Comparison of ENCODE assay signal across 26 cellular contexts in the genomic region with DNA sequence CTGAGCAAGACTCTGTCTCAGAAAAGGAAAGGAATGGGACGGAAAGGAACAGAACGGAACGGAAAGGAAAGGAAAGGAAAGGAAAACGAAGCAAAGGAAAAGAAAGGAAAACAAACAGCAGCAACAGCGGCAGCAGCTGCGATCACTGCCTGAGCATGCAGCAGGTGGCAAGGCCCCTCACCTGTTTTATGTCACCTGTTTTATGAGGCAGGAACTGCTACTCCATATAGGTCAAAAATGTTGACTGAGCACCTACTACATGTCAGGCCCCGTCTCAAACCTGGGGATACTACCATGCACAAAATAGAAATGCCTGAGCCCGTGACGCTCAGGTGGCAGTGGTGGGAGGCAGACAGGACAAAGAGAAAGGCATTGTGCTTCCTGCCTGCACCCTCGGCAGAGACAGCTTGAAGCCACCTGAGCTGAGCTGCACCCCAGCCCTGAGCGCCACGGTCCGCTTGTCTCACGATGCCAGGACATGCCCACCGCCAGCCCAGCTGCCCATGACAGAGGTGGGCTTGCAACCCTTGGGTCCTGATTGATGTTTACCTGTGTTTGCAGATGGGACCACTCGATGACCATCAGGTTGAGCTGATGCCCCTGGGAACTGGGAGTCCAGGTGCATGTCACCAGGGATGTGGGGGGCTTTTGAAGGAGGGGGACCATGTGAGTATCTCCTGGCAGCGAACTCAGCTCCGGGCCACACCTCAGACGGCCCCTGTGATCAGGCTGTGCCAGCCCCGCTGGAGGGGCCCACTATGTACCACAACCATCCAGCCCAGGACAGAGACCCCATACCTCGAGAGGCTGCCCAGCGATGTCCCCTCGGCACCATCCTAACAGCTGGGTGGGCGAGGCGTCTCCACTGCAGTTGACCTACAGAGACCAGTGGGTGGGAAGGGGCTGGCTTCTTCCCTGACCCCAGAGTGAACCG.
"Had no signal": no experiment of that assay in that cellular context is flagged by ENCODE, and none has a peak within 500 bp of the region (broad histone marks: within the 10 kb centered on the region; RNA-seq: fewer than 3 reads in every experiment).

No MANE protein-coding gene starts in this region.

- H3K27ac ChIP-seq: breast epithelium had no signal

- H3K4me3 ChIP-seq: breast epithelium had no signal

- H3K27ac Mint-ChIP-seq: activated B cell treated with CpG ODN at 0.5 μM for 24 hours; activated CD4-positive, alpha-beta T cell treated with anti-CD3 and anti-CD28 coated beads, Interleukin-2, amount 10 ng/mL, durations not matched to agents 24 days and 14 days; activated naive CD4-positive, alpha-beta T cell treated with anti-CD3 and anti-CD28 coated beads, Interleukin-2, amount 50 U/mL, for 24 hours; activated T-cell treated with anti-CD3 and anti-CD28 coated beads, Interleukin-2, amount 50 U/mL, for 24 hours; activated T-helper 1 cell treated with anti-CD3 and anti-CD28 coated beads, Interleukin-12 subunit alpha, Interleukin-12 subunit beta, Interleukin-2, Interleukin-4 antibody, amounts not matched to agents 30 ng/mL and 10 ng/mL and 1 ng/mL, durations not matched to agents 14 hours and 24 hours and 36 hours; T-helper 1 cell treated with Interleukin-12 subunit alpha and Interleukin-12 subunit beta and Interleukin-4 antibody, amounts not matched to agents 30 μg/mL and 1 μg/mL, for 36 hours had no signal

- H3K36me3 ChIP-seq: breast epithelium had no signal

- DNase-seq: activated B cell treated with CpG ODN at 0.5 μM for 24 hours; activated CD4-positive, alpha-beta T cell treated with anti-CD3 and anti-CD28 coated beads for 1 hour; activated CD4-positive, alpha-beta T cell treated with anti-CD3 and anti-CD28 coated beads, Interleukin-2, amount 10 ng/mL, durations not matched to agents 24 days and 14 days; activated CD4-positive, alpha-beta T cell treated with anti-CD3 and anti-CD28 coated beads, Interleukin-2, amount 50 U/mL, for 48 hours; activated CD8-positive, alpha-beta memory T cell treated with anti-CD3 and anti-CD28 coated beads, Interleukin-2, amount 10 ng/mL, durations not matched to agents 7 days and 5 days; activated effector memory CD4-positive, alpha-beta T cell treated with Interleukin-2 at 50 U/mL for 16 hours; activated naive CD4-positive, alpha-beta T cell; activated T-cell treated with anti-CD3 and anti-CD28 coated beads, Interleukin-2, amount 50 U/mL, for 24 hours; aorta; caudate nucleus; NCI-H1092; NCI-H1417; NCI-H1930; NCI-H2107; NCI-H2171 treated with DMSO at 0.1 percent for 48 hours; NCI-H226; NCI-H526; NCI-H82; PC-3; SHP77 treated with DMSO at 0.1 percent for 48 hours; T-helper 9 cell had no signal

- FAIRE-seq: RCC 7860 had no signal

- ATAC-seq: activated CD8-positive, alpha-beta memory T cell treated with anti-CD3 and anti-CD28 coated beads, Interleukin-2, amount 10 ng/mL, durations not matched to agents 7 days and 5 days; PC-3 had no signal

- H3K4me1 Mint-ChIP-seq: activated naive CD4-positive, alpha-beta T cell treated with anti-CD3 and anti-CD28 coated beads, Interleukin-2, amount 50 U/mL, for 24 hours had no signal

- H3K36me3 Mint-ChIP-seq: activated CD8-positive, alpha-beta memory T cell treated with anti-CD3 and anti-CD28 coated beads, Interleukin-2, amount 10 ng/mL, durations not matched to agents 7 days and 5 days; activated naive CD4-positive, alpha-beta T cell treated with anti-CD3 and anti-CD28 coated beads, Interleukin-2, amount 50 U/mL, for 24 hours had no signal

- H3K9me3 Mint-ChIP-seq: activated B cell treated with CpG ODN at 0.5 μM for 24 hours; activated CD4-positive, alpha-beta T cell treated with anti-CD3 and anti-CD28 coated beads, Interleukin-2, amount 10 ng/mL, durations not matched to agents 24 days and 14 days; activated naive CD4-positive, alpha-beta T cell treated with anti-CD3 and anti-CD28 coated beads, Interleukin-2, amount 50 U/mL, for 24 hours; activated T-cell treated with anti-CD3 and anti-CD28 coated beads, Interleukin-2, amount 50 U/mL, for 24 hours; activated T-helper 1 cell treated with anti-CD3 and anti-CD28 coated beads, Interleukin-12 subunit alpha, Interleukin-12 subunit beta, Interleukin-2, Interleukin-4 antibody, amounts not matched to agents 30 ng/mL and 10 ng/mL and 1 ng/mL, durations not matched to agents 14 hours and 24 hours and 36 hours; T-helper 1 cell treated with Interleukin-12 subunit alpha and Interleukin-12 subunit beta and Interleukin-4 antibody, amounts not matched to agents 30 μg/mL and 1 μg/mL, for 36 hours had no signal

- H3K27me3 Mint-ChIP-seq: activated B cell treated with CpG ODN at 0.5 μM for 24 hours; activated CD8-positive, alpha-beta memory T cell treated with anti-CD3 and anti-CD28 coated beads, Interleukin-2, amount 10 ng/mL, durations not matched to agents 7 days and 5 days; activated naive CD4-positive, alpha-beta T cell treated with anti-CD3 and anti-CD28 coated beads, Interleukin-2, amount 50 U/mL, for 24 hours; activated T-cell treated with anti-CD3 and anti-CD28 coated beads, Interleukin-2, amount 50 U/mL, for 24 hours had no signal

- H3K9me3 ChIP-seq: breast epithelium had no signal

- H3K4me3 Mint-ChIP-seq: activated B cell treated with CpG ODN at 0.5 μM for 24 hours; activated CD4-positive, alpha-beta T cell treated with anti-CD3 and anti-CD28 coated beads, Interleukin-2, amount 10 ng/mL, durations not matched to agents 24 days and 14 days; activated CD8-positive, alpha-beta memory T cell treated with anti-CD3 and anti-CD28 coated beads, Interleukin-2, amount 10 ng/mL, durations not matched to agents 7 days and 5 days; activated naive CD4-positive, alpha-beta T cell treated with anti-CD3 and anti-CD28 coated beads, Interleukin-2, amount 50 U/mL, for 24 hours; activated T-cell treated with anti-CD3 and anti-CD28 coated beads, Interleukin-2, amount 50 U/mL, for 24 hours; activated T-helper 1 cell treated with anti-CD3 and anti-CD28 coated beads, Interleukin-12 subunit alpha, Interleukin-12 subunit beta, Interleukin-2, Interleukin-4 antibody, amounts not matched to agents 30 ng/mL and 10 ng/mL and 1 ng/mL, durations not matched to agents 14 hours and 24 hours and 36 hours; T-helper 1 cell treated with Interleukin-12 subunit alpha and Interleukin-12 subunit beta and Interleukin-4 antibody, amounts not matched to agents 30 μg/mL and 1 μg/mL, for 36 hours had no signal

- H3K27me3 ChIP-seq: breast epithelium had no signal

- H3K4me1 ChIP-seq: breast epithelium had no signal
